9 cellular contexts compared by ENCODE assay signal in genomic region chr2:26562811-26563645, GRCh38.
DNase-seq lines count a peak whose midpoint lies in the region; ATAC-seq and TF ChIP-seq lines count a peak whose summit lies in the region.
"Had no signal": no experiment of that assay in that cellular context is flagged by ENCODE, and none has a peak within 500 bp of the region (broad histone marks: within the 10 kb centered on the region; RNA-seq: fewer than 3 reads in every experiment).

No MANE protein-coding gene starts in this region.

- intact Hi-C loops in IMR-90 (cut with micrococcal nuclease), result no loop called here
- intact Hi-C loops in colonic mucosa (cut with DNase I), result no loop called here
- intact Hi-C loops in adrenal gland (cut with DNase I), result no loop called here

- CTCF ChIA-PET in IMR-90 (lab: Yijun Ruan, JAX), result no interaction called here

- no peaks in the 10 kb centered on the region for H3K9me3 ChIP-seq in IMR-90 (ENCODE audit: control insufficient read depth, insufficient read depth, low read length)
- H3K9me3 ChIP-seq in colonic mucosa, result no peaks in the 10 kb centered on the region
- H3K9me3 ChIP-seq in adrenal gland (replicated peaks in 1 of 3), result no peaks in the 10 kb centered on the region

- dilution Hi-C loops in IMR-90 (cut with HindIII; ENCODE audit: low sequenced_read_pairs, unreplicated experiment), result no loop called here

- no peak overlapping the region for H3K4me3 Mint-ChIP-seq in endothelial cell (ENCODE audit: unreplicated experiment)

- H3K4me1 Mint-ChIP-seq in endothelial cell (ENCODE audit: unreplicated experiment), result no peaks in the 10 kb centered on the region

- TF ChIP-seq RAD21 in IMR-90 (IDR thresholded peaks at IDR 0.05; ENCODE audit: low read length), result no peak

- H3K27ac ChIP-seq in IMR-90 (ENCODE audit: insufficient read depth, low read length) (no peak overlapping the region), colonic mucosa (no peak overlapping the region), adrenal gland (no peak overlapping the region)

- H3K27me3 Mint-ChIP-seq in endothelial cell (ENCODE audit: unreplicated experiment), result peaks cover 8% of the 10 kb centered on the region

- no peak overlapping the region for H3K23ac ChIP-seq in IMR-90 (ENCODE audit: low read depth, low read length)

- no peak overlapping the region for H3K27ac Mint-ChIP-seq in endothelial cell (ENCODE audit: unreplicated experiment)

- H3K9ac ChIP-seq in IMR-90 (ENCODE audit: low read depth, low read length) (no peak overlapping the region), colonic mucosa (ENCODE audit: low read depth in 2 of 2, low read length in 2 of 2) (no peak overlapping the region)

- TF ChIP-seq CTCF in AG09309 (IDR thresholded peaks at IDR 0.05; ENCODE audit: control insufficient read depth, insufficient read depth, low read depth, low read length, missing control alignments), result no peak
- TF ChIP-seq CTCF in IMR-90 (conservative IDR thresholded peaks at IDR 0.05; ENCODE audit: low read depth, low read length), result no peak
- no peak for TF ChIP-seq CTCF in colonic mucosa (IDR thresholded peaks at IDR 0.05)
- TF ChIP-seq CTCF in endothelial cell (IDR thresholded peaks at IDR 0.05; ENCODE audit: unreplicated experiment), result no peak
- TF ChIP-seq CTCF in adrenal gland (IDR thresholded peaks at IDR 0.05), result no peak

- no peak overlapping the region for H2BK20ac ChIP-seq in IMR-90 (ENCODE audit: low read depth, low read length)

- ATAC-seq in IMR-90 (ENCODE audit: low read depth) (no peak), HG03378 (IDR thresholded peaks at IDR 0.05; ENCODE audit: unreplicated experiment) (no peak)

- no peak overlapping the region for H3K56ac ChIP-seq in IMR-90 (ENCODE audit: extremely low read depth, insufficient read depth, low read length)

- no peak overlapping the region for H2BK5ac ChIP-seq in IMR-90 (ENCODE audit: low read depth, low read length, poor library complexity, severe bottlenecking)

- no peak for DNase-seq in AG09309 (ENCODE audit: low read depth)
- no peak for DNase-seq in IMR-90
- peak; percentile 63 for DNase-seq in colonic mucosa
- DNase-seq in mesenteric fat pad (ENCODE audit: low spot score), result peak; percentile 84
- DNase-seq in stimulated activated naive CD4-positive, alpha-beta T cell treated with Interleukin-2 at 50 U/mL for 16 hours (lab: John Stamatoyannopoulos, UW), result no peak
- DNase-seq in endothelial cell (ENCODE audit: low spot score), result no peak
- DNase-seq in adrenal gland, result no peak

- peak overlapping the region; percentile 19 for H2AFZ ChIP-seq in IMR-90 (replicated peaks; ENCODE audit: low read length, poor library complexity)

- no peaks in the 10 kb centered on the region for H3K9me3 Mint-ChIP-seq in endothelial cell (ENCODE audit: unreplicated experiment)

- H2BK15ac ChIP-seq in IMR-90 (ENCODE audit: low read depth, low read length), result no peak overlapping the region

- in situ Hi-C loops in IMR-90 (cut with MboI; ENCODE audit: low sequenced_read_pairs), result no loop called here

- H3K9me1 ChIP-seq in IMR-90 (ENCODE audit: insufficient read depth, low read length), result no peaks in the 10 kb centered on the region

- WGBS in IMR-90 (ENCODE audit: extremely low coverage in 2 of 2, insufficient read length in 1 of 2), 2 experiments, result 45% methylated on average over 12 of the region's 28 CpGs; no CpG with 5 or more reads in 1 of the 2 experiments
- WGBS in adrenal gland, 4 donors, result 38 to 51% (median 47%) methylated on average over 24 to 28 of the region's 28 CpGs

- H3K27me3 ChIP-seq in IMR-90 (ENCODE audit: control insufficient read depth, insufficient read depth, low read length), result peaks cover 82% of the 10 kb centered on the region
- peaks cover 8% of the 10 kb centered on the region for H3K27me3 ChIP-seq in colonic mucosa
- H3K27me3 ChIP-seq in adrenal gland, result peaks cover 33% of the 10 kb centered on the region

- BruUV-seq in IMR-90 (replicated peaks; lab: Mats Ljungman, UMichigan), result no TSS peak

- no peak overlapping the region for H2AK9ac ChIP-seq in IMR-90 (replicated peaks; ENCODE audit: low read depth, low read length, poor library complexity)

- H4K91ac ChIP-seq in IMR-90 (ENCODE audit: insufficient read depth, low read depth, low read length), result no peak overlapping the region

- H3K36me3 ChIP-seq in IMR-90 (ENCODE audit: control insufficient read depth, insufficient read depth, low read length) (no peaks in the 10 kb centered on the region), colonic mucosa (no peaks in the 10 kb centered on the region), adrenal gland (replicated peaks in 1 of 2) (no peaks in the 10 kb centered on the region)

- H2BK120ac ChIP-seq in IMR-90 (ENCODE audit: low read depth, low read length), result no peak overlapping the region

- no peaks in the 10 kb centered on the region for H4K20me1 ChIP-seq in IMR-90 (ENCODE audit: insufficient read depth, low read length)

- H3K18ac ChIP-seq in IMR-90 (ENCODE audit: low read depth, low read length), result no peak overlapping the region

- H3K4ac ChIP-seq in IMR-90 (ENCODE audit: low read depth, low read length), result no peak overlapping the region

- H4K5ac ChIP-seq in IMR-90 (ENCODE audit: low read depth, low read length), result no peak overlapping the region

- H2AK5ac ChIP-seq in IMR-90 (ENCODE audit: low read depth, low read length), result no peak overlapping the region

- TF ChIP-seq POLR2A in IMR-90 (IDR thresholded peaks at IDR 0.05; ENCODE audit: low read depth, low read length) (no peak), adrenal gland (IDR thresholded peaks at IDR 0.05) (no peak)

- H3K14ac ChIP-seq in IMR-90 (replicated peaks; ENCODE audit: low read depth, low read length), result no peak overlapping the region

- no peak overlapping the region for H4K8ac ChIP-seq in IMR-90 (ENCODE audit: low read depth in 2 of 2, low read length in 2 of 2)

- H3K4me3 ChIP-seq in AG09309 (ENCODE audit: control insufficient read depth, low read depth, low read length) (peak overlapping the region; percentile 18), IMR-90 (ENCODE audit: insufficient read depth, low read depth, low read length) (no peak overlapping the region), colonic mucosa (peak overlapping the region; percentile 39), adrenal gland (peak overlapping the region in 1 of 4 donors; percentile 51)
- H3K4me3 ChIP-seq: GM12878 had no signal

- H3K79me1 ChIP-seq in IMR-90 (ENCODE audit: low read depth in 1 of 2, low read length in 2 of 2), result no peaks in the 10 kb centered on the region

- H3K4me2 ChIP-seq in IMR-90 (ENCODE audit: low read depth, low read length), result no peak overlapping the region; the same call in 1 of the 2 replicates

- POLR2A ChIA-PET in IMR-90 (lab: Charles Lee; ENCODE audit: unreplicated experiment), result no interaction called here

- H3K4me1 ChIP-seq in IMR-90 (ENCODE audit: control insufficient read depth, insufficient read depth, low read length), result no peaks in the 10 kb centered on the region; the same call in 1 of the 2 replicates
- H3K4me1 ChIP-seq in colonic mucosa, result peaks cover 5% of the 10 kb centered on the region
- H3K4me1 ChIP-seq in adrenal gland (replicated peaks in 1 of 2), result peaks cover 0 to 8% of the 10 kb centered on the region in 2 donors

- peaks cover 5% of the 10 kb centered on the region for H3K36me3 Mint-ChIP-seq in endothelial cell (ENCODE audit: low read depth, unreplicated experiment)

TF ChIP-seq in IMR-90, 13 proteins besides CTCF, POLR2A, EP300 and RAD21:
- TF ChIP-seq ELK1 (IDR thresholded peaks at IDR 0.05; ENCODE audit: borderline replicate concordance, low read depth, low read length) (no peak), CEBPB (IDR thresholded peaks at IDR 0.05; ENCODE audit: low read depth, low read length) (no peak), CHD1 (IDR thresholded peaks at IDR 0.05; ENCODE audit: low read depth, low read length) (no peak), SMC3 (IDR thresholded peaks at IDR 0.05; ENCODE audit: low read depth, low read length) (no peak), MAZ (IDR thresholded peaks at IDR 0.05; ENCODE audit: borderline replicate concordance, low read depth, low read length) (no peak), MAFK (IDR thresholded peaks at IDR 0.05; ENCODE audit: low read depth, low read length) (no peak), RCOR1 (IDR thresholded peaks at IDR 0.05; ENCODE audit: insufficient replicate concordance, low read length) (no peak), BHLHE40 (IDR thresholded peaks at IDR 0.05; ENCODE audit: low read depth, low read length) (no peak), RFX5 (IDR thresholded peaks at IDR 0.05; ENCODE audit: low read depth, low read length) (no peak), MXI1 (IDR thresholded peaks at IDR 0.05; ENCODE audit: borderline replicate concordance, low read depth, low read length) (no peak), FOS (IDR thresholded peaks at IDR 0.05; ENCODE audit: low read depth, low read length) (no peak), NFE2L2 (IDR thresholded peaks at IDR 0.05; ENCODE audit: low read depth, low read length) (no peak)
- TF ChIP-seq, protein P1, sequence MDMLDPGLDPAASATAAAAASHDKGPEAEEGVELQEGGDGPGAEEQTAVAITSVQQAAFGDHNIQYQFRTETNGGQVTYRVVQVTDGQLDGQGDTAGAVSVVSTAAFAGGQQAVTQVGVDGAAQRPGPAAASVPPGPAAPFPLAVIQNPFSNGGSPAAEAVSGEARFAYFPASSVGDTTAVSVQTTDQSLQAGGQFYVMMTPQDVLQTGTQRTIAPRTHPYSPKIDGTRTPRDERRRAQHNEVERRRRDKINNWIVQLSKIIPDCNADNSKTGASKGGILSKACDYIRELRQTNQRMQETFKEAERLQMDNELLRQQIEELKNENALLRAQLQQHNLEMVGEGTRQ (IDR thresholded peaks at IDR 0.05; ENCODE audit: low read depth, low read length), result no peak

Comparison
In these comparisons a context has a peak if more than half of its experiments do, and no peak if none do; other contexts are left out.
1. DNase-seq: peak in colonic mucosa (single experiment) and mesenteric fat pad (single experiment); none in AG09309 (single experiment), IMR-90 (single experiment), stimulated activated naive CD4-positive, alpha-beta T cell treated with Interleukin-2 at 50 U/mL for 16 hours (single experiment), endothelial cell (single experiment) and adrenal gland (0 of 7).